ENCODE assay signal across 1 cellular context in the genomic region with DNA sequence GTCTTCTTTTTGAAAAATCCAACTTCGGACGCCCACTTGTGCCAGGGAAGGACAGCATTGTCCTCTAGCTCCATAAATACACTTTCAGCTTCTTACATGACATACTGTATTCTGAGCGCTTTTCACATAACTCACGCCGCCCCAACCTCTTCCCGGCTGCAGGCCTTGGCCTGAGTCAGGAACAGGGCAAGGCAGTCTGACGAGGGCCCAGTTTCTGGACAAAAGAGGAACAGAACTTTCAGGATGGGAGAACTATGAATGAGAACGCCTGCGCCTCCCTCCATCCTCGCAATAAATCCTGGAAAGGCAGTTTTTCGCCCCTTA.
TF ChIP-seq lines count a peak whose summit lies in the region.

No MANE protein-coding gene starts in this region.

TF ChIP-seq in IMR-90, 13 proteins besides CTCF, POLR2A, EP300 and RAD21 (continued from another document):
- no peak for TF ChIP-seq ELK1 (IDR thresholded peaks at IDR 0.05; ENCODE audit: borderline replicate concordance, low read depth, low read length)
- TF ChIP-seq SMC3 (IDR thresholded peaks at IDR 0.05; ENCODE audit: low read depth, low read length) = no peak
- TF ChIP-seq MAFK (IDR thresholded peaks at IDR 0.05; ENCODE audit: low read depth, low read length) = no peak
- no peak for TF ChIP-seq CEBPB (IDR thresholded peaks at IDR 0.05; ENCODE audit: low read depth, low read length)
- TF ChIP-seq FOS (IDR thresholded peaks at IDR 0.05; ENCODE audit: low read depth, low read length) = no peak
- TF ChIP-seq MAZ (IDR thresholded peaks at IDR 0.05; ENCODE audit: borderline replicate concordance, low read depth, low read length) = no peak
- no peak for TF ChIP-seq NFE2L2 (IDR thresholded peaks at IDR 0.05; ENCODE audit: low read depth, low read length)
